Comparison of ENCODE assay signal across 1 cellular context in the genomic region with DNA sequence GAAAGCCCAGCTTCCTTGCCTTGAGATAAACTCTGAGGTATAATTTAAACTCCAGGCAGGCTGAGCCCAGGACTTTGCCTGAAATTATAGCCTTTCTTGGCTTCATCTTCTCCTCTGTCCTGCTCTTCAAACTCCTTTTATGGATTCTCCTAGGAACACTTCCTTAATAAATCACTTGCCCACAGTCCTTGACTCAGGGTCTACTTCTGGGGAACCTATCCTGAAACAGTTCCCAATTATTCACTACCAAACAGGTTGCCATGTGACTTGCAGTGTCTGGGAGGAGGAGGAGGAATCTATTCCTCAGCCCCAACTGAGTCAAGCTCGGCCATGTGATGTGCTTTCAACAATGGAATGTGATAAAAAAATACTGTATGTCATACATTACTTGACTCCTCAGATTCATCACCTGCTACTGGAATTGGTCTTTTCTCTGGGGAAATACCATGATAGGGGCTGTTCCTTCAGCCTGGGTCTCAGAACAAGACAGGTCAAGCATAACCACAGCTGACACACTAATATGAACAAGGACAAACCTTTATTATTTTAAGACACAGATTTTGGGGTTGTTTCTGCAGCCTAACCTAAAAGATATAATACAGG.
TF ChIP-seq lines count a peak whose summit lies in the region.

No MANE protein-coding gene starts in this region.

TF ChIP-seq in IMR-90, 13 proteins besides CTCF, POLR2A, EP300 and RAD21:
- TF ChIP-seq RCOR1 (IDR thresholded peaks at IDR 0.05; ENCODE audit: insufficient replicate concordance, low read length) (peak; percentile 30), NFE2L2 (IDR thresholded peaks at IDR 0.05; ENCODE audit: low read depth, low read length) (no peak), CEBPB (IDR thresholded peaks at IDR 0.05; ENCODE audit: low read depth, low read length) (no peak), CHD1 (IDR thresholded peaks at IDR 0.05; ENCODE audit: low read depth, low read length) (no peak), SMC3 (IDR thresholded peaks at IDR 0.05; ENCODE audit: low read depth, low read length) (no peak), MAZ (IDR thresholded peaks at IDR 0.05; ENCODE audit: borderline replicate concordance, low read depth, low read length) (no peak), MAFK (IDR thresholded peaks at IDR 0.05; ENCODE audit: low read depth, low read length) (no peak), BHLHE40 (IDR thresholded peaks at IDR 0.05; ENCODE audit: low read depth, low read length) (no peak), RFX5 (IDR thresholded peaks at IDR 0.05; ENCODE audit: low read depth, low read length) (no peak), MXI1 (IDR thresholded peaks at IDR 0.05; ENCODE audit: borderline replicate concordance, low read depth, low read length) (0 out of 2 replicates have a peak, but pooled peaks have one; percentile 19), FOS (IDR thresholded peaks at IDR 0.05; ENCODE audit: low read depth, low read length) (no peak)
- TF ChIP-seq, protein P1, sequence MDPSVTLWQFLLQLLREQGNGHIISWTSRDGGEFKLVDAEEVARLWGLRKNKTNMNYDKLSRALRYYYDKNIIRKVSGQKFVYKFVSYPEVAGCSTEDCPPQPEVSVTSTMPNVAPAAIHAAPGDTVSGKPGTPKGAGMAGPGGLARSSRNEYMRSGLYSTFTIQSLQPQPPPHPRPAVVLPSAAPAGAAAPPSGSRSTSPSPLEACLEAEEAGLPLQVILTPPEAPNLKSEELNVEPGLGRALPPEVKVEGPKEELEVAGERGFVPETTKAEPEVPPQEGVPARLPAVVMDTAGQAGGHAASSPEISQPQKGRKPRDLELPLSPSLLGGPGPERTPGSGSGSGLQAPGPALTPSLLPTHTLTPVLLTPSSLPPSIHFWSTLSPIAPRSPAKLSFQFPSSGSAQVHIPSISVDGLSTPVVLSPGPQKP (IDR thresholded peaks at IDR 0.05; ENCODE audit: borderline replicate concordance, low read depth, low read length) = no peak
- TF ChIP-seq, protein P2, sequence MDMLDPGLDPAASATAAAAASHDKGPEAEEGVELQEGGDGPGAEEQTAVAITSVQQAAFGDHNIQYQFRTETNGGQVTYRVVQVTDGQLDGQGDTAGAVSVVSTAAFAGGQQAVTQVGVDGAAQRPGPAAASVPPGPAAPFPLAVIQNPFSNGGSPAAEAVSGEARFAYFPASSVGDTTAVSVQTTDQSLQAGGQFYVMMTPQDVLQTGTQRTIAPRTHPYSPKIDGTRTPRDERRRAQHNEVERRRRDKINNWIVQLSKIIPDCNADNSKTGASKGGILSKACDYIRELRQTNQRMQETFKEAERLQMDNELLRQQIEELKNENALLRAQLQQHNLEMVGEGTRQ (IDR thresholded peaks at IDR 0.05; ENCODE audit: low read depth, low read length) = peak; percentile 89
